In genomic region chr19:45584332-45585157, GRCh38 we compare ENCODE assay signal across 8 cellular contexts. TPM values are rescaled to one million over a fixed set of nuclear protein-coding genes. Genes with fewer than 3 reads are reported as not detected.
DNase-seq lines count a peak whose midpoint lies in the region; ATAC-seq, FAIRE-seq and TF ChIP-seq lines count a peak whose summit lies in the region.

TSS of gene OPA3 (minus strand) at chr19:45584802. CDS start at chr19:45584764, 38 bp downstream.

- H3K9me3 ChIP-seq in adrenal gland (replicated peaks in 1 of 3) (no peaks in the 10 kb centered on the region), heart left ventricle (no peaks in the 10 kb centered on the region), upper lobe of left lung (no peaks in the 10 kb centered on the region)

- H3K4me1 ChIP-seq in adrenal gland (replicated peaks in 1 of 2) (peaks cover 4 to 19% of the 10 kb centered on the region in 2 donors), heart left ventricle (peaks cover 0 to 20% (median 13%) of the 10 kb centered on the region in 12 donors), upper lobe of left lung (peaks cover 7 to 19% (median 14%) of the 10 kb centered on the region in 4 donors)

- TF ChIP-seq CTCF in adrenal gland (IDR thresholded peaks at IDR 0.05) (peak in 1 of 6 experiments; percentile 23), heart left ventricle (IDR thresholded peaks at IDR 0.05) (peak in 3 of 12 donors; percentile 26 to 35 (median 34)), upper lobe of left lung (IDR thresholded peaks at IDR 0.05) (peak in 5 of 6 experiments; percentile 8 to 65 (median 39))

- peak; percentile 100 for FAIRE-seq in GM12892 (lab: Jason Lieb, UNC)

- H3K27me3 ChIP-seq in adrenal gland (no peaks in the 10 kb centered on the region), heart left ventricle (no peaks in the 10 kb centered on the region), upper lobe of left lung (no peaks in the 10 kb centered on the region)

- H3K36me3 ChIP-seq in adrenal gland (replicated peaks in 1 of 2) (no peaks in the 10 kb centered on the region), heart left ventricle (peaks cover 0 to 5% (median 0%) of the 10 kb centered on the region in 9 donors), upper lobe of left lung (peaks cover 0 to 7% (median 0%) of the 10 kb centered on the region in 4 donors)

- intact Hi-C loops in adrenal gland (cut with DNase I): no loop called here
- intact Hi-C loops in heart left ventricle (cut with DNase I): loop anchor here in 6 of 10 donors (5.0 to 10.0 kb wide), 4 partner anchors 50 to 160 kb away; partner anchors contain the start of genes VASP (in 2 of the 6), EML2 (in 1 of the 6) and ERCC1 (in 1 of the 6)

- ATAC-seq in HG02852 (IDR thresholded peaks at IDR 0.05; ENCODE audit: unreplicated experiment): peak; percentile 84
- ATAC-seq in heart left ventricle: peak; percentile 95 to 97 (median 96)
- peak; percentile 98 to 99 for ATAC-seq in upper lobe of left lung (ENCODE audit: low FRiP score in 2 of 2)

- peak in 3 of 4 donors; percentile 24 to 95 (median 50) for TF ChIP-seq EP300 in upper lobe of left lung (IDR thresholded peaks at IDR 0.05)

- peak within 1 kb of the TSS; percentile 59 to 82 (median 72) for H3K4me3 ChIP-seq in adrenal gland
- peak within 1 kb of the TSS; percentile 52 to 85 (median 66) for H3K4me3 ChIP-seq in heart left ventricle
- H3K4me3 ChIP-seq in upper lobe of left lung: peak within 1 kb of the TSS; percentile 32 to 75 (median 74)

- H3K27ac ChIP-seq in adrenal gland (peak within 1 kb of the TSS; percentile 82 to 99 (median 97)), heart left ventricle (peak within 1 kb of the TSS; percentile 92 to 100 (median 96)), upper lobe of left lung (peak within 1 kb of the TSS; percentile 86 to 99 (median 97))

- DNase-seq in GM12892 (ENCODE audit: insufficient read length) (peak; percentile 96), NCI-H146 (lab: John Stamatoyannopoulos, UW) (peak; percentile 100), T-helper 1 cell (peak; percentile 97 to 100 (median 99)), adrenal gland (peak; percentile 99 to 100 (median 100)), heart left ventricle (peak; percentile 100), pons (ENCODE audit: low spot score) (peak; percentile 100), upper lobe of left lung (peak; percentile 98 to 100)

- 0% methylated on average over 23 to 63 of the region's 63 CpGs for WGBS in adrenal gland, 4 donors
- 0 to 1% (median 0%) methylated on average over 33 to 63 of the region's 63 CpGs for WGBS in heart left ventricle, 4 donors
- WGBS in upper lobe of left lung, 2 donors: 0% methylated on average over 30 to 43 of the region's 63 CpGs

- peak; percentile 85 for TF ChIP-seq POLR2A in GM12892 (IDR thresholded peaks at IDR 0.05; ENCODE audit: low read depth, low read length)
- peak; percentile 77 to 82 for TF ChIP-seq POLR2A in adrenal gland (IDR thresholded peaks at IDR 0.05)
- peak in 1 of 2 donors; percentile 71 for TF ChIP-seq POLR2A in heart left ventricle (IDR thresholded peaks at IDR 0.05)
- peak in 3 of 4 donors; percentile 46 to 77 (median 75) for TF ChIP-seq POLR2A in upper lobe of left lung (IDR thresholded peaks at IDR 0.05)

RNA-seq across cellular contexts. Expression of gene OPA3, which starts in this region (rescaled TPM):
- polyA plus RNA-seq in GM12892 (2012; ENCODE audit: missing spikeins): 6.1 TPM
- total RNA-seq in adrenal gland (10 to 100 TPM in 7 of 8 donors, 1 to 10 TPM in 1; 7.5 to 34.1 (median 17.4) TPM), heart left ventricle (10 to 100 TPM; 21.3 to 30.4 (median 22.5) TPM), upper lobe of left lung (10 to 100 TPM in 5 of 6 donors, 1 to 10 TPM in 1; 9.9 to 14.3 (median 12.7) TPM)
- polyA plus RNA-seq in adrenal gland (10 to 100 TPM in 1 of 3 donors, 1 to 10 TPM in 2; 4.3 to 19.7 (median 7.3) TPM), heart left ventricle (10 to 100 TPM; 13.1 to 22.3 TPM)

Comparison
In these comparisons a context has a peak if more than half of its experiments do, and no peak if none do; other contexts are left out.
1. Peak in every context shown above with its lines: DNase-seq, ATAC-seq, H3K4me3 ChIP-seq and H3K27ac ChIP-seq.
2. intact Hi-C loops: an anchor here in heart left ventricle (5.0 to 10.0 kb wide); none called in adrenal gland.